ENCODE assay signal across 17 cellular contexts in the genomic region with DNA sequence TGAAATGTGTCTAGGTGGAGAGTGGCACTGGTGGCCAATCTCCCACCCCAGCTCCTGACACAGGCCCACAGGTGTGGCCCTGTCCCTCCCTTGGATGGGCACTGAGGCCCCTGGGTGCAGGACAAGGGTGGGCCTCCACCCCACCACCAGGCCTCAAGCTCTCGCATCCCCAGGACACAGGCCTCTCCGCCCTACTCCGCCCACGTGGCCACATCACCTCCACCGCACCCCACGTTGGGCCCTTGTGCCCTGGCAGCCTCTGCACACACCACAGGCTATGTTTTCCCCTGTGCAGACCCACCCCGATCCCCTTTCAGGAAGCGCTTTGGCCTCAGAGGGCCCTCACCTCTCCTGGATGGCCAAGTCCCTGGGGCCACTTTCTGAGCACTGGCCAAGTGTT. TPM values are rescaled to one million over a fixed set of nuclear protein-coding genes. Genes with fewer than 3 reads are reported as not detected.
DNase-seq lines count a peak whose midpoint lies in the region; ATAC-seq and TF ChIP-seq lines count a peak whose summit lies in the region.
"Had no signal": no experiment of that assay in that cellular context is flagged by ENCODE, and none has a peak within 500 bp of the region (broad histone marks: within the 10 kb centered on the region; RNA-seq: fewer than 3 reads in every experiment).

No MANE protein-coding gene starts in this region.

- H2BK120ac ChIP-seq in IMR-90 (ENCODE audit: low read depth, low read length), result no peak overlapping the region

- no peak overlapping the region for H3K56ac ChIP-seq in IMR-90 (ENCODE audit: extremely low read depth, insufficient read depth, low read length)

- H3K4me2 ChIP-seq in IMR-90 (ENCODE audit: low read depth, low read length), result no peak overlapping the region

- no peak overlapping the region for H3K27ac ChIP-seq in CD4-positive, alpha-beta memory T cell (ENCODE audit: low read depth, low read length)
- no peak overlapping the region for H3K27ac ChIP-seq in IMR-90 (ENCODE audit: insufficient read depth, low read length)
- H3K27ac ChIP-seq: cardiac muscle cell, tibial nerve had no signal

- no TSS peak for BruUV-seq in IMR-90 (replicated peaks; lab: Mats Ljungman, UMichigan)

- no peak overlapping the region for H2BK5ac ChIP-seq in IMR-90 (ENCODE audit: low read depth, low read length, poor library complexity, severe bottlenecking)

- peaks cover 20 to 23% of the 10 kb centered on the region in 2 donors for H3K36me3 Mint-ChIP-seq in CD4-positive, alpha-beta memory T cell
- H3K36me3 Mint-ChIP-seq in activated naive CD8-positive, alpha-beta T cell treated with anti-CD3 and anti-CD28 coated beads for 36 hours, result peaks cover 18% of the 10 kb centered on the region
- no peaks in the 10 kb centered on the region for H3K36me3 Mint-ChIP-seq in neural crest cell (ENCODE audit: low read depth)
- H3K36me3 Mint-ChIP-seq: mesothelial cell of epicardium had no signal

- no peak for TF ChIP-seq RAD21 in IMR-90 (IDR thresholded peaks at IDR 0.05; ENCODE audit: low read length)

- H3K9me1 ChIP-seq in IMR-90 (ENCODE audit: insufficient read depth, low read length), result peaks cover 16% of the 10 kb centered on the region

- no peak overlapping the region for H3K14ac ChIP-seq in IMR-90 (replicated peaks; ENCODE audit: low read depth, low read length)

- no peak for TF ChIP-seq POLR2A in IMR-90 (IDR thresholded peaks at IDR 0.05; ENCODE audit: low read depth, low read length)

- H2BK20ac ChIP-seq in IMR-90 (ENCODE audit: low read depth, low read length), result no peak overlapping the region

- H3K4me1 ChIP-seq in CD4-positive, alpha-beta memory T cell (ENCODE audit: insufficient read depth, low read length), result peaks cover 30% of the 10 kb centered on the region
- H3K4me1 ChIP-seq in IMR-90 (ENCODE audit: control insufficient read depth, insufficient read depth, low read length), result peaks cover 13% of the 10 kb centered on the region
- H3K4me1 ChIP-seq: tibial nerve had no signal

- H3K4me3 ChIP-seq in CD4-positive, alpha-beta memory T cell (ENCODE audit: low read length in 2 of 2), result no peak overlapping the region
- H3K4me3 ChIP-seq in IMR-90 (ENCODE audit: insufficient read depth, low read depth, low read length), result no peak overlapping the region
- H3K4me3 ChIP-seq: cardiac muscle cell, tibial nerve had no signal

- H2BK15ac ChIP-seq in IMR-90 (ENCODE audit: low read depth, low read length), result no peak overlapping the region

- no peak for ATAC-seq in IMR-90 (ENCODE audit: low read depth)
- no peak for ATAC-seq in HG02938 (IDR thresholded peaks at IDR 0.05; ENCODE audit: unreplicated experiment)
- no peak for ATAC-seq in Right ventricle myocardium superior (ENCODE audit: poor library complexity)

- H3K4me3 Mint-ChIP-seq in CD4-positive, alpha-beta memory T cell, result no peak overlapping the region
- no peak overlapping the region for H3K4me3 Mint-ChIP-seq in activated naive CD8-positive, alpha-beta T cell treated with anti-CD3 and anti-CD28 coated beads for 36 hours
- H3K4me3 Mint-ChIP-seq in neural crest cell, result no peak overlapping the region
- H3K4me3 Mint-ChIP-seq: B cell, mesothelial cell of epicardium had no signal

- no peaks in the 10 kb centered on the region for H3K9me3 ChIP-seq in CD4-positive, alpha-beta memory T cell (ENCODE audit: control insufficient read depth in 1 of 2, low read length in 2 of 2)
- no peaks in the 10 kb centered on the region for H3K9me3 ChIP-seq in IMR-90 (ENCODE audit: control insufficient read depth, insufficient read depth, low read length)
- H3K9me3 ChIP-seq: tibial nerve had no signal

- H3K27me3 ChIP-seq in CD4-positive, alpha-beta memory T cell (ENCODE audit: insufficient read depth, low read length), result no peaks in the 10 kb centered on the region
- H3K27me3 ChIP-seq in IMR-90 (ENCODE audit: control insufficient read depth, insufficient read depth, low read length), result no peaks in the 10 kb centered on the region
- H3K27me3 ChIP-seq: cardiac muscle cell, tibial nerve had no signal

- H4K8ac ChIP-seq in IMR-90 (ENCODE audit: low read depth in 2 of 2, low read length in 2 of 2), result no peak overlapping the region

- POLR2A ChIA-PET in CD4-positive, alpha-beta memory T cell (lab: Charles Lee; ENCODE audit: partially characterized antibody), result interaction anchor here (1.2 to 1.8 kb wide), 2 partner anchors 97 to 176 kb away, joined by 3 to 6 read pairs; no protein-coding TSS in a partner anchor
- POLR2A ChIA-PET in IMR-90 (lab: Charles Lee; ENCODE audit: unreplicated experiment), result no interaction called here

- H3K23ac ChIP-seq in IMR-90 (ENCODE audit: low read depth, low read length), result no peak overlapping the region

- no peaks in the 10 kb centered on the region for H4K20me1 ChIP-seq in IMR-90 (ENCODE audit: insufficient read depth, low read length)

- H3K79me1 ChIP-seq in IMR-90 (ENCODE audit: low read depth in 1 of 2, low read length in 2 of 2), result no peaks in the 10 kb centered on the region

- peak overlapping the region; percentile 14 for H2AK9ac ChIP-seq in IMR-90 (replicated peaks; ENCODE audit: low read depth, low read length, poor library complexity)

- whole genome bisulfite sequencing in IMR-90 (ENCODE audit: extremely low coverage in 2 of 2, insufficient read length in 1 of 2), 2 experiments, result 100% methylated on average over 4 of the region's 8 CpGs; no CpG with 5 or more reads in 1 of the 2 experiments

- CTCF ChIA-PET in CD4-positive, alpha-beta memory T cell (lab: Charles Lee; ENCODE audit: partially characterized antibody), result interaction anchor here (1.5 to 4.5 kb wide), 2 partner anchors 176 to 179 kb away, joined by 3 to 31 read pairs; no protein-coding TSS in a partner anchor
- CTCF ChIA-PET in IMR-90 (lab: Yijun Ruan, JAX), result no interaction called here

- dilution Hi-C loops in IMR-90 (cut with HindIII; ENCODE audit: low sequenced_read_pairs, unreplicated experiment), result no loop called here

- no peak overlapping the region for H2AFZ ChIP-seq in IMR-90 (replicated peaks; ENCODE audit: low read length, poor library complexity)

- H4K5ac ChIP-seq in IMR-90 (ENCODE audit: low read depth, low read length), result no peak overlapping the region

- H2AK5ac ChIP-seq in IMR-90 (ENCODE audit: low read depth, low read length), result no peak overlapping the region

- H4K91ac ChIP-seq in IMR-90 (ENCODE audit: insufficient read depth, low read depth, low read length), result no peak overlapping the region

- no peaks in the 10 kb centered on the region for H3K27me3 Mint-ChIP-seq in CD4-positive, alpha-beta memory T cell
- no peaks in the 10 kb centered on the region for H3K27me3 Mint-ChIP-seq in activated naive CD8-positive, alpha-beta T cell treated with anti-CD3 and anti-CD28 coated beads for 36 hours
- H3K27me3 Mint-ChIP-seq in neural crest cell (ENCODE audit: low read depth), result no peaks in the 10 kb centered on the region
- H3K27me3 Mint-ChIP-seq: B cell had no signal

- no peak overlapping the region for H3K4ac ChIP-seq in IMR-90 (ENCODE audit: low read depth, low read length)

- no peak overlapping the region for H3K18ac ChIP-seq in IMR-90 (ENCODE audit: low read depth, low read length)

- peaks cover 18% of the 10 kb centered on the region for H3K36me3 ChIP-seq in CD4-positive, alpha-beta memory T cell (ENCODE audit: insufficient read depth, low read length)
- H3K36me3 ChIP-seq in IMR-90 (ENCODE audit: control insufficient read depth, insufficient read depth, low read length), result 0 out of 2 replicates have a peak, but pooled peaks cover 2% of the 10 kb centered on the region

- H3K9ac ChIP-seq in IMR-90 (ENCODE audit: low read depth, low read length), result no peak overlapping the region

- intact Hi-C loops in CD4-positive, alpha-beta memory T cell (cut with micrococcal nuclease), result no loop called here
- intact Hi-C loops in IMR-90 (cut with micrococcal nuclease), result no loop called here
- intact Hi-C loops in Right ventricle myocardium superior (cut with DNase I), result no loop called here

- TF ChIP-seq CTCF in IMR-90 (conservative IDR thresholded peaks at IDR 0.05; ENCODE audit: low read depth, low read length), result no peak
- no peak for TF ChIP-seq CTCF in neural crest cell (conservative IDR thresholded peaks at IDR 0.05)

- no peak for DNase-seq in CD4-positive, alpha-beta memory T cell
- no peak for DNase-seq in IMR-90
- DNase-seq in activated naive CD8-positive, alpha-beta T cell treated with anti-CD3 and anti-CD28 coated beads for 36 hours, result no peak
- DNase-seq in neural crest cell (ENCODE audit: low read depth, low spot score), result no peak
- no peak for DNase-seq in HK-2 (ENCODE audit: unreplicated experiment)
- no peak for DNase-seq in NCI-H1092 treated with DMSO at 0.1 percent for 48 hours (lab: John Stamatoyannopoulos, UW)
- DNase-seq in Right ventricle myocardium superior, result no peak
- DNase-seq: DMS153; NCI-H187 treated with DMSO at 0.1 percent for 48 hours; NCI-H446; OCI-M1; stimulated activated CD4-positive, alpha-beta T cell treated with anti-CD3 and anti-CD28 coated beads, Interleukin-4, amount 100 ng/mL, for 4 hours had no signal

- in situ Hi-C loops in IMR-90 (cut with MboI; ENCODE audit: low sequenced_read_pairs), result no loop called here

- H3K27ac Mint-ChIP-seq in CD4-positive, alpha-beta memory T cell, result peak overlapping the region; percentile 72 to 92 (median 84)
- H3K27ac Mint-ChIP-seq in activated naive CD8-positive, alpha-beta T cell treated with anti-CD3 and anti-CD28 coated beads for 36 hours, result peak overlapping the region; percentile 73
- peak overlapping the region; percentile 43 for H3K27ac Mint-ChIP-seq in neural crest cell (ENCODE audit: unreplicated experiment)
- H3K27ac Mint-ChIP-seq: mesothelial cell of epicardium had no signal

- H3K9me3 Mint-ChIP-seq in CD4-positive, alpha-beta memory T cell, result peaks cover 0 to 7% (median 0%) of the 10 kb centered on the region in 8 donors
- H3K9me3 Mint-ChIP-seq in activated naive CD8-positive, alpha-beta T cell treated with anti-CD3 and anti-CD28 coated beads for 36 hours, result no peaks in the 10 kb centered on the region
- H3K9me3 Mint-ChIP-seq in neural crest cell, result no peaks in the 10 kb centered on the region
- H3K9me3 Mint-ChIP-seq: mesothelial cell of epicardium had no signal

- H3K4me1 Mint-ChIP-seq in CD4-positive, alpha-beta memory T cell, result peaks cover 16 to 43% (median 28%) of the 10 kb centered on the region in 4 donors
- peaks cover 16% of the 10 kb centered on the region for H3K4me1 Mint-ChIP-seq in activated naive CD8-positive, alpha-beta T cell treated with anti-CD3 and anti-CD28 coated beads for 36 hours
- peaks cover 6% of the 10 kb centered on the region for H3K4me1 Mint-ChIP-seq in neural crest cell

TF ChIP-seq in IMR-90, 13 proteins besides CTCF, POLR2A, EP300 and RAD21 (continues in another document):
- no peak for TF ChIP-seq RCOR1 (IDR thresholded peaks at IDR 0.05; ENCODE audit: insufficient replicate concordance, low read length)
- no peak for TF ChIP-seq CEBPB (IDR thresholded peaks at IDR 0.05; ENCODE audit: low read depth, low read length)

RNA-seq across cellular contexts. Expression of gene SECISBP2, which starts 54.7 kb away (rescaled TPM):
- 100 to 1,000 TPM in 1 of 2 experiments, 10 to 100 TPM in 1; 96.5 to 112 TPM for total RNA-seq in CD4-positive, alpha-beta memory T cell
- polyA plus RNA-seq in CD4-positive, alpha-beta memory T cell, result 10 to 100 TPM; 12.5 to 23.3 TPM
- 18.8 and 19.7 TPM in 2 replicates for total RNA-seq in IMR-90 (2012; rRNA removed)
- polyA plus RNA-seq in IMR-90 (2012; rRNA removed), result 14.4 and 16.4 TPM in 2 replicates
- 5.2 and 5.9 TPM in 2 replicates for polyA plus RNA-seq in IMR-90 (2012; cell fraction: cytosol; rRNA removed)
- 28.0 and 65.2 TPM in 2 replicates for polyA plus RNA-seq in IMR-90 (2012; cell fraction: nucleus; rRNA removed; ENCODE audit: low replicate concordance)
- total RNA-seq in activated naive CD8-positive, alpha-beta T cell treated with anti-CD3 and anti-CD28 coated beads for 36 hours, result 10 to 100 TPM; 27.3 to 34.7 TPM
- 56.7 and 62.6 TPM in 2 replicates for total RNA-seq in neural crest cell
- 14.2 TPM for total RNA-seq in Right ventricle myocardium superior
